Comparison of ENCODE assay signal across 11 cellular contexts in the genomic region with DNA sequence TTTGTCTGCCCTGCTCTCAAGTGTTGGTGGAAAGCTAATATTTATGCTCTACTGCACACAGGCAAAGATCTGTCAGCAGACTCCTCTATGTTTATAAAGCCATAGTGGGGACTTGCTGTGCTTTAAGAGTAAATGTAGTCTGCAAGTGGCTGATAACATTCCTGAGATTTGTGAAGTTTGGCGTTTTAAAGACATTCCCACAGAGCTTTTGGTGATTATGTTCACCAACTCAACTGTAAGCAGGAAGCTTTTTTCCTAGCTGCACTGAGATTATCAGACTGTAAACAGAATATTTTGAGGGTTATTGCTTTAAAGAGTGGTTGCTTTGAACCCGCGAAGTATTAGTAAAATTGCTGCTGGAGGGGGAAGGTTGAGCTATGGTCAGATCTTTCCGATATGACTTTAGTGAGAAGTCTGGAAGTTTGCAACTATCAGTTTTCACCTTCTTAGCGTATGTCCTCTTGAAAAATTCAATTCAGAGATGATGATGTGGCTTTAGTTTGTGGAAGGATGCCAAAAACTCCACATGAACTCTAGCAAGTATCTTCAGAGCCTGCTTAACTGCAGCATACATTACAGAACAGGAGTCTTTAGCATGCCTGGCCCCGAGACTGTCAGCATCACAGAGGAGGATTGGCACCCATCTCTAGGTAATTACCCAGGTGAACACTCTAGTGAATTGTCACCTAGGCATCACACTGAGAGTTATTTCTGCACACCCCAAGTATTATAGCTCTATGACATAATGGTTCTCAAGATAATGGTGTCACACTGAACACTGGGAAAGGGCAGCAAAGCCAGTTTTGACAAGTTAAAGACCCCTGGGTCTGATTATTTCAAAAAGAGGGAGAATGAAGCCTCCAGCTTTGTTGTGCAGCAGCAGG.
DNase-seq lines count a peak whose midpoint lies in the region; TF ChIP-seq lines count a peak whose summit lies in the region.
"Had no signal": no experiment of that assay in that cellular context is flagged by ENCODE, and none has a peak within 500 bp of the region (broad histone marks: within the 10 kb centered on the region; RNA-seq: fewer than 3 reads in every experiment).

No MANE protein-coding gene starts in this region.

- H3K4me3 Mint-ChIP-seq in H9, result no peak overlapping the region
- H3K4me3 Mint-ChIP-seq: stimulated activated naive CD8-positive, alpha-beta T cell treated with anti-CD3 and anti-CD28 coated beads, Interleukin-15, Interleukin-2, amounts not matched to agents 100 ng/mL and 50 ng/mL, for 24 hours had no signal

- H3K27me3 Mint-ChIP-seq in H9 (ENCODE audit: low read depth), result no peaks in the 10 kb centered on the region
- H3K27me3 Mint-ChIP-seq: stimulated activated naive CD8-positive, alpha-beta T cell treated with anti-CD3 and anti-CD28 coated beads, Interleukin-15, Interleukin-2, amounts not matched to agents 100 ng/mL and 50 ng/mL, for 24 hours had no signal

- H3K56ac ChIP-seq in H9 (ENCODE audit: insufficient read length, low read depth, low read length), result no peak overlapping the region

- H4K8ac ChIP-seq in H9 (replicated peaks; ENCODE audit: insufficient read length, low read depth, low read length), result no peak overlapping the region

- H3K4me3 ChIP-seq in epithelial cell of esophagus (ENCODE audit: low read length) (no peak overlapping the region), skeletal muscle cell (ENCODE audit: low read depth, low read length) (no peak overlapping the region), BE2C (ENCODE audit: low read depth, low read length) (no peak overlapping the region)
- H3K4me3 ChIP-seq: breast epithelium had no signal

- no peak overlapping the region for H3K23ac ChIP-seq in H9 (ENCODE audit: insufficient read length, low read depth, low read length)

- H3K27ac ChIP-seq in H9 (ENCODE audit: insufficient read length, low read depth, low read length), result no peak overlapping the region
- H3K27ac ChIP-seq: breast epithelium, foreskin keratinocyte had no signal

- no peak for DNase-seq in H9
- DNase-seq in NCI-H510A (lab: John Stamatoyannopoulos, UW), result peak; percentile 7
- DNase-seq in epithelial cell of esophagus (ENCODE audit: low read depth), result peak; percentile 25
- peak; percentile 76 for DNase-seq in skeletal muscle cell (ENCODE audit: low read depth)
- no peak for DNase-seq in stimulated activated CD4-positive, alpha-beta T cell treated with anti-CD3 and anti-CD28 coated beads, Interleukin-4, amount 100 ng/mL, for 4 hours
- DNase-seq in NCI-H1930 (lab: John Stamatoyannopoulos, UW), result no peak
- no peak for DNase-seq in BE2C
- DNase-seq: foreskin keratinocyte, NCI-H2029 had no signal

- H3K18ac ChIP-seq in H9 (ENCODE audit: insufficient read length, low read depth, low read length), result no peak overlapping the region

- H2AK5ac ChIP-seq in H9 (ENCODE audit: insufficient read length, low read length), result no peak overlapping the region

- no peak overlapping the region for H4K91ac ChIP-seq in H9 (ENCODE audit: insufficient read length, low read depth, low read length)

- no peak overlapping the region for H3K14ac ChIP-seq in H9 (ENCODE audit: insufficient read depth, low read length)

- H3T11ph ChIP-seq in H9 (ENCODE audit: low read length), result no peak overlapping the region

- H2BK5ac ChIP-seq in H9 (ENCODE audit: insufficient read length, low read length), result no peak overlapping the region

- H4K20me1 ChIP-seq in H9 (ENCODE audit: control insufficient read depth, insufficient read depth, insufficient read length), result no peaks in the 10 kb centered on the region

- no peaks in the 10 kb centered on the region; the same call in 1 of the 2 replicates for H3K4me1 ChIP-seq in H9 (ENCODE audit: insufficient read depth, low read length)
- H3K4me1 ChIP-seq in BE2C, result peaks cover 15% of the 10 kb centered on the region
- H3K4me1 ChIP-seq: breast epithelium had no signal

- peak overlapping the region in 1 of 3 experiments; percentile 17; a peak in 1 of 7 replicates for H3K27ac Mint-ChIP-seq in H9
- H3K27ac Mint-ChIP-seq: stimulated activated naive CD8-positive, alpha-beta T cell treated with anti-CD3 and anti-CD28 coated beads, Interleukin-15, Interleukin-2, amounts not matched to agents 100 ng/mL and 50 ng/mL, for 24 hours had no signal

- no peak overlapping the region for H3K4ac ChIP-seq in H9 (ENCODE audit: low read depth, low read length)

- H3K36me3 Mint-ChIP-seq in H9 (ENCODE audit: insufficient read depth in 1 of 3, low read depth in 3 of 3), result peaks cover 0 to 2% (median under 1%) of the 10 kb centered on the region in 3 experiments; a peak in 3 of 7 replicates

- no peaks in the 10 kb centered on the region for H3K23me2 ChIP-seq in H9 (ENCODE audit: insufficient read length, low read depth, low read length, poor library complexity, severe bottlenecking)

- H3K9me3 ChIP-seq in H9 (ENCODE audit: control insufficient read depth, low read depth, low read length) (no peaks in the 10 kb centered on the region), BE2C (no peaks in the 10 kb centered on the region)
- H3K9me3 ChIP-seq: breast epithelium had no signal

- H3K9ac ChIP-seq in H9 (ENCODE audit: extremely low read depth, insufficient read length, low read length), result no peak overlapping the region

- H3K9me3 Mint-ChIP-seq in H9, result no peaks in the 10 kb centered on the region
- H3K9me3 Mint-ChIP-seq: stimulated activated naive CD8-positive, alpha-beta T cell treated with anti-CD3 and anti-CD28 coated beads, Interleukin-15, Interleukin-2, amounts not matched to agents 100 ng/mL and 50 ng/mL, for 24 hours had no signal

- no peak overlapping the region for H2BK120ac ChIP-seq in H9 (ENCODE audit: low read depth, low read length, poor library complexity, severe bottlenecking)

- no peaks in the 10 kb centered on the region for H3K27me3 ChIP-seq in H9 (ENCODE audit: insufficient read depth, low read length)
- no peaks in the 10 kb centered on the region for H3K27me3 ChIP-seq in BE2C
- H3K27me3 ChIP-seq: breast epithelium, foreskin keratinocyte had no signal

- TF ChIP-seq CTCF in H9 (conservative IDR thresholded peaks at IDR 0.05), result no peak
- no peak for TF ChIP-seq CTCF in epithelial cell of esophagus (IDR thresholded peaks at IDR 0.05; ENCODE audit: insufficient read depth, low read depth, low read length, missing control alignments)
- no peak for TF ChIP-seq CTCF in BE2C (IDR thresholded peaks at IDR 0.05; ENCODE audit: low read depth, low read length)

- H4K5ac ChIP-seq in H9 (ENCODE audit: insufficient read length, low read depth, low read length), result no peak overlapping the region

- no peak overlapping the region for H2BK15ac ChIP-seq in H9 (ENCODE audit: low read depth, low read length)

- H3K36me3 ChIP-seq in BE2C, result no peaks in the 10 kb centered on the region
- H3K36me3 ChIP-seq: breast epithelium had no signal

- WGBS in H9 (ENCODE audit: extremely low coverage, insufficient read length, low lambda C conversion rate), result no CpG with 5 or more reads among the region's 6 CpGs

- peak overlapping the region; percentile 32 for H2AFZ ChIP-seq in H9 (ENCODE audit: low read length)

- no peaks in the 10 kb centered on the region for H3K79me2 ChIP-seq in H9 (ENCODE audit: insufficient read depth, low read length)

- no peaks in the 10 kb centered on the region for H3K79me1 ChIP-seq in H9 (ENCODE audit: insufficient read depth, low read depth, low read length, poor library complexity, severe bottlenecking)

- no peak overlapping the region for H2BK20ac ChIP-seq in H9 (ENCODE audit: low read depth, low read length, poor library complexity, severe bottlenecking)

- peaks cover 6 to 12% of the 10 kb centered on the region in 2 experiments for H3K4me1 Mint-ChIP-seq in H9

- no peak overlapping the region for H3K4me2 ChIP-seq in H9 (ENCODE audit: insufficient read depth, insufficient read length, low read length)

- H2BK12ac ChIP-seq in H9 (ENCODE audit: insufficient read length, low read depth, low read length), result no peak overlapping the region

Comparison
In these comparisons a context has a peak if more than half of its experiments do, and no peak if none do; other contexts are left out.
1. DNase-seq: peak in NCI-H510A (single experiment), epithelial cell of esophagus (single experiment) and skeletal muscle cell (single experiment); none in H9 (single experiment), stimulated activated CD4-positive, alpha-beta T cell treated with anti-CD3 and anti-CD28 coated beads, Interleukin-4, amount 100 ng/mL, for 4 hours (0 of 2), NCI-H1930 (0 of 2) and BE2C (single experiment).